Comparison of ENCODE assay signal across 8 cellular contexts in genomic region chr12:7933255-7933726, GRCh38. TPM values are rescaled to one million over a fixed set of nuclear protein-coding genes. Genes with fewer than 3 reads are reported as not detected.
DNase-seq lines count a peak whose midpoint lies in the region; ATAC-seq, FAIRE-seq and TF ChIP-seq lines count a peak whose summit lies in the region.

No MANE protein-coding gene starts in this region.

- H3K36me3 Mint-ChIP-seq in activated naive CD8-positive, alpha-beta T cell treated with anti-CD3 and anti-CD28 coated beads, Interleukin-2, amount 50 U/mL, for 24 hours (ENCODE audit: low read depth) = peaks cover 28% of the 10 kb centered on the region
- no peaks in the 10 kb centered on the region for H3K36me3 Mint-ChIP-seq in progenitor cell of endocrine pancreas (ENCODE audit: insufficient read depth)

- peaks cover 34% of the 10 kb centered on the region for H3K4me1 Mint-ChIP-seq in activated naive CD8-positive, alpha-beta T cell treated with anti-CD3 and anti-CD28 coated beads, Interleukin-2, amount 50 U/mL, for 24 hours
- peaks cover 14% of the 10 kb centered on the region for H3K4me1 Mint-ChIP-seq in progenitor cell of endocrine pancreas (ENCODE audit: low read depth)

- in situ Hi-C loops in HAP-1 (cut with MboI; ENCODE audit: low sequenced_read_pairs) = no loop called here

- peak; percentile 78 for DNase-seq in GM04503 (ENCODE audit: low read depth)
- peak; percentile 83 to 94 for DNase-seq in HAP-1 (ENCODE audit: low spot score in 2 of 2)
- peak; percentile 90 for DNase-seq in M059J (ENCODE audit: low read depth)
- peak; percentile 70 for DNase-seq in SKM-1 (lab: John Stamatoyannopoulos, UW; ENCODE audit: unreplicated experiment)
- peak; percentile 76 for DNase-seq in activated naive CD8-positive, alpha-beta T cell treated with anti-CD3 and anti-CD28 coated beads, Interleukin-2, amount 50 U/mL, for 24 hours
- peak; percentile 71 for DNase-seq in left ventricle myocardium superior
- peak; percentile 32 for DNase-seq in progenitor cell of endocrine pancreas (ENCODE audit: low spot score, unreplicated experiment)
- peak; percentile 92 for DNase-seq in urothelium cell line (ENCODE audit: low spot score)

- H3K27me3 Mint-ChIP-seq in activated naive CD8-positive, alpha-beta T cell treated with anti-CD3 and anti-CD28 coated beads, Interleukin-2, amount 50 U/mL, for 24 hours = no peaks in the 10 kb centered on the region
- H3K27me3 Mint-ChIP-seq in progenitor cell of endocrine pancreas = no peaks in the 10 kb centered on the region

- intact Hi-C loops in left ventricle myocardium superior (cut with micrococcal nuclease) = loop anchor here (10.0 kb wide), 1 partner anchor 62 kb away; no protein-coding TSS in a partner anchor

- no peak overlapping the region for H3K27ac Mint-ChIP-seq in activated naive CD8-positive, alpha-beta T cell treated with anti-CD3 and anti-CD28 coated beads, Interleukin-2, amount 50 U/mL, for 24 hours
- H3K27ac Mint-ChIP-seq in progenitor cell of endocrine pancreas = no peak overlapping the region

- TF ChIP-seq CTCF in progenitor cell of endocrine pancreas (IDR thresholded peaks at IDR 0.05; ENCODE audit: unreplicated experiment) = peak; percentile 81

- no peaks in the 10 kb centered on the region; the same call in 1 of the 2 replicates for H3K36me3 ChIP-seq in HAP-1 (replicated peaks)

- no peak overlapping the region for H3K4me3 Mint-ChIP-seq in activated naive CD8-positive, alpha-beta T cell treated with anti-CD3 and anti-CD28 coated beads, Interleukin-2, amount 50 U/mL, for 24 hours
- H3K4me3 Mint-ChIP-seq in progenitor cell of endocrine pancreas (ENCODE audit: low read depth) = no peak overlapping the region

- peaks cover 14% of the 10 kb centered on the region for H3K4me1 ChIP-seq in HAP-1

- FAIRE-seq in urothelium cell line (lab: Jason Lieb, UNC) = peak; percentile 83

- no peaks in the 10 kb centered on the region for H3K9me3 Mint-ChIP-seq in activated naive CD8-positive, alpha-beta T cell treated with anti-CD3 and anti-CD28 coated beads, Interleukin-2, amount 50 U/mL, for 24 hours
- H3K9me3 Mint-ChIP-seq in progenitor cell of endocrine pancreas (ENCODE audit: low read depth) = no peaks in the 10 kb centered on the region

- ATAC-seq in activated naive CD8-positive, alpha-beta T cell treated with anti-CD3 and anti-CD28 coated beads, Interleukin-2, amount 50 U/mL, for 24 hours = peak; percentile 96
- peak; percentile 90 for ATAC-seq in left ventricle myocardium superior

- H3K9me3 ChIP-seq in HAP-1 = no peaks in the 10 kb centered on the region

- H3K27me3 ChIP-seq in HAP-1 (ENCODE audit: low read depth) = no peaks in the 10 kb centered on the region

- H3K4me3 ChIP-seq in HAP-1 = no peak overlapping the region

RNA-seq across cellular contexts. Expression of gene SLC2A3, which starts 2.7 kb away (rescaled TPM):
- total RNA-seq in M059J (2014; rRNA removed; shearing (Covaris generic)) = 12.1 and 13.0 TPM in 2 replicates
- 12.3 TPM for total RNA-seq in left ventricle myocardium superior
- 21.7 and 34.8 TPM in 2 replicates for total RNA-seq in progenitor cell of endocrine pancreas

Comparison
In these comparisons a context has a peak if more than half of its experiments do, and no peak if none do; other contexts are left out.
1. DNase-seq: peak in every context shown above with its lines; median percentile 92 in urothelium cell line; 90 in M059J; 88 in HAP-1; 78 in GM04503; 76 in activated naive CD8-positive, alpha-beta T cell treated with anti-CD3 and anti-CD28 coated beads, Interleukin-2, amount 50 U/mL, for 24 hours; 71 in left ventricle myocardium superior; 70 in SKM-1; 32 in progenitor cell of endocrine pancreas.